8 cellular contexts compared by ENCODE assay signal in the genomic region with DNA sequence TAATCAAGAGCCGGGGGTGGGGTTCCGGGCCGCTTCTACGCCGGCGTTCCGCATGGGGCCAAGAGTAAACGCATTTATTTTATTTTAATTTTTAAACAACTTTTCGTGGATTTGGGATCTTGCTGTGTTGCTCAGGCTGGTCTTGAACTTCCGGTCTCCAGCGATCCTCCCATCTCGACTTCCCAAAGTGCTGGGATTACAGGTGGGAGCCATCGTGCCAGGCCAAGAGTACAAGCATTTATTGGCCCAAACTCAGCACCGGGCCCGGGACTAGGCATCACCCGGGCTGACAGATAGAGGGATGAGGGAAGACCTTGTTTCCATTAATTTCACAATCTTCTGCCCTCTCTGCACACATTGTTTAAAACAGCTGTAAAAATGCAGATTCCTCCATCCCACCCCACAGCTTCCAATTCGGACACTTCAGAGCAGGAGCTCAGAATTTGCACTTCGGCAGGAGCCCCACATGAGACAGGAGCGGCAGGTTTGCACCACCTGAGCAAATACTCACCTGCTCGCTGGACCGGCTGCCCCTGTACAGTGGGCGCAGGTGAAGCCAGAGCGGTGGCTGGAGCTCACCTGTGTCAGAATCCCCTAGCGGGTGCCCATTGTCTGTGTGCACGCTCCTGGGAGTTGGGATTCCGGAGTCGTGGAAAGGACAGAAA. TPM values are rescaled to one million over a fixed set of nuclear protein-coding genes. Genes with fewer than 3 reads are reported as not detected.
A peak's percentile ranks its signal among the peaks of the same experiment; 100 is the strongest.
DNase-seq lines count a peak whose midpoint lies in the region; ATAC-seq and TF ChIP-seq lines count a peak whose summit lies in the region.

No MANE protein-coding gene starts in this region.

- peak overlapping the region; percentile 13 for H3K4me3 ChIP-seq in iPS-18a (ENCODE audit: low read length)
- H3K4me3 ChIP-seq in tibial artery = peak overlapping the region; percentile 56 to 78

- peaks cover 24% of the 10 kb centered on the region for H3K4me1 Mint-ChIP-seq in activated naive CD4-positive, alpha-beta T cell treated with anti-CD3 and anti-CD28 coated beads, Interleukin-2, amount 10 ng/mL, durations not matched to agents 7 days and 5 days
- peaks cover 24% of the 10 kb centered on the region for H3K4me1 Mint-ChIP-seq in activated B cell treated with CpG ODN at 0.5 μM for 24 hours

- H3K36me3 ChIP-seq in iPS-18a (ENCODE audit: control insufficient read depth, low read depth, low read length) (peaks cover 4% of the 10 kb centered on the region), tibial artery (no peaks in the 10 kb centered on the region)

- peaks cover 8% of the 10 kb centered on the region for H3K36me3 Mint-ChIP-seq in activated naive CD4-positive, alpha-beta T cell treated with anti-CD3 and anti-CD28 coated beads, Interleukin-2, amount 10 ng/mL, durations not matched to agents 7 days and 5 days
- no peaks in the 10 kb centered on the region for H3K36me3 Mint-ChIP-seq in activated B cell treated with CpG ODN at 0.5 μM for 24 hours (ENCODE audit: low read depth)

- H3K27me3 ChIP-seq in iPS-18a (ENCODE audit: control insufficient read depth, insufficient read depth, low read length) (no peaks in the 10 kb centered on the region), tibial artery (peaks cover 0 to 18% of the 10 kb centered on the region in 2 donors)

- H3K4me3 Mint-ChIP-seq in activated naive CD4-positive, alpha-beta T cell treated with anti-CD3 and anti-CD28 coated beads, Interleukin-2, amount 10 ng/mL, durations not matched to agents 7 days and 5 days = peak overlapping the region; percentile 64
- H3K4me3 Mint-ChIP-seq in activated B cell treated with CpG ODN at 0.5 μM for 24 hours = peak overlapping the region; percentile 57

- H3K9me3 Mint-ChIP-seq in activated naive CD4-positive, alpha-beta T cell treated with anti-CD3 and anti-CD28 coated beads, Interleukin-2, amount 10 ng/mL, durations not matched to agents 7 days and 5 days = no peaks in the 10 kb centered on the region
- H3K9me3 Mint-ChIP-seq in activated B cell treated with CpG ODN at 0.5 μM for 24 hours = no peaks in the 10 kb centered on the region

- H3K27ac Mint-ChIP-seq in activated naive CD4-positive, alpha-beta T cell treated with anti-CD3 and anti-CD28 coated beads, Interleukin-2, amount 10 ng/mL, durations not matched to agents 7 days and 5 days = no peak overlapping the region
- H3K27ac Mint-ChIP-seq in activated B cell treated with CpG ODN at 0.5 μM for 24 hours = no peak overlapping the region

- no peaks in the 10 kb centered on the region for H3K4me1 ChIP-seq in iPS-18a (ENCODE audit: control insufficient read depth, low read depth, low read length)
- H3K4me1 ChIP-seq in tibial artery = peaks cover 0 to 22% (median 12%) of the 10 kb centered on the region in 4 donors

- intact Hi-C loops in activated B cell treated with CpG ODN at 0.5 μM for 24 hours (cut with micrococcal nuclease) (loop anchor here (1.0 to 5.0 kb wide), 7 partner anchors 9 to 1628 kb away; a partner anchor contains a TSS), tibial artery (cut with DNase I; ENCODE audit: low total_unique reads) (no loop called here)

- H3K9me3 ChIP-seq in iPS-18a (ENCODE audit: control insufficient read depth, low read depth, low read length) = no peaks in the 10 kb centered on the region
- H3K9me3 ChIP-seq in tibial artery = no peaks in the 10 kb centered on the region

- no peak overlapping the region for H3K9ac ChIP-seq in iPS-18a (ENCODE audit: low read length)

- H3K27me3 Mint-ChIP-seq in activated naive CD4-positive, alpha-beta T cell treated with anti-CD3 and anti-CD28 coated beads, Interleukin-2, amount 10 ng/mL, durations not matched to agents 7 days and 5 days = peaks cover 45% of the 10 kb centered on the region
- no peaks in the 10 kb centered on the region for H3K27me3 Mint-ChIP-seq in activated B cell treated with CpG ODN at 0.5 μM for 24 hours

- H3K27ac ChIP-seq in iPS-18a (ENCODE audit: low read length) (no peak overlapping the region), tibial artery (no peak overlapping the region)

- ATAC-seq in activated B cell treated with CpG ODN at 0.5 μM for 24 hours (ENCODE audit: low read depth) (no peak), HG03432 (IDR thresholded peaks at IDR 0.05; ENCODE audit: unreplicated experiment) (no peak), GM21367 (IDR thresholded peaks at IDR 0.05; ENCODE audit: unreplicated experiment) (no peak)

- CTCF ChIA-PET in activated naive CD4-positive, alpha-beta T cell treated with anti-CD3 and anti-CD28 coated beads, Interleukin-2, amount 10 ng/mL, durations not matched to agents 7 days and 5 days (lab: Charles Lee) = interaction anchor here (1.1 to 2.1 kb wide), 3 partner anchors 29 to 273 kb away, joined by 3 to 7 read pairs (median 5); no protein-coding TSS in a partner anchor
- CTCF ChIA-PET in activated B cell treated with CpG ODN at 0.5 μM for 24 hours (lab: Charles Lee) = no interaction called here

- DNase-seq in activated naive CD4-positive, alpha-beta T cell treated with anti-CD3 and anti-CD28 coated beads, Interleukin-2, amount 10 ng/mL, durations not matched to agents 7 days and 5 days = no peak
- no peak for DNase-seq in activated naive CD4-positive, alpha-beta T cell (lab: John Stamatoyannopoulos, UW)
- DNase-seq in activated B cell treated with CpG ODN at 0.5 μM for 24 hours = no peak
- DNase-seq in tibial artery = no peak
- no peak for DNase-seq in CD1c-positive myeloid dendritic cell (ENCODE audit: extremely low spot score)

- no peak for TF ChIP-seq CTCF in activated B cell treated with CpG ODN at 0.5 μM for 24 hours (IDR thresholded peaks at IDR 0.05)
- no peak for TF ChIP-seq CTCF in tibial artery (IDR thresholded peaks at IDR 0.05)

- POLR2A ChIA-PET in activated B cell treated with CpG ODN at 0.5 μM for 24 hours (lab: Charles Lee) = interaction anchor here (0.8 to 1.5 kb wide), 2 partner anchors 9 to 13 kb away, joined by 3 read pairs; no protein-coding TSS in a partner anchor

RNA-seq across cellular contexts. Expression of a gene that starts 0.7 kb away (rescaled TPM):
- total RNA-seq in activated B cell treated with CpG ODN at 0.5 μM for 24 hours = 6.0 and 6.8 TPM in 2 replicates
